15 cellular contexts compared by ENCODE assay signal in the genomic region with DNA sequence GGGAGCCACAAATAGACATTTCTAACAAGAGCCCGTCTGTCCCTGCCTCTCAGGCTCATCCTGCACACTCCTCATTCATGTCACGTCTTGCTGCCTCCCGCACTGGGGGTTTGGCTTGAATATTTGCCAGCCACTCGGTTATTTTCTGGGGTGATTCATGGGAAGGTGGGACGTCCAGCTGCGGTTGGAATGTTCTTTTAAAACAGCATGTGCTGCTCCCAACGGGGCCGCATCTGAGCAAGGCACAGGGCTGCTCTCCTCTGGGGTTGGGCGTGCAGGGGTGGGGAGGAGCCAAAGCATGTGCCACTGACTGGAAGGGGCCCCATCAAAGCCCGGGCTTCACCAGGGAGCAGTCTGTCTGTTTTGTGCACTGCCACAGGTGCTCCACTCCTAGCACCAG. TPM values are rescaled to one million over a fixed set of nuclear protein-coding genes. Genes with fewer than 3 reads are reported as not detected.
DNase-seq lines count a peak whose midpoint lies in the region; ATAC-seq, FAIRE-seq and TF ChIP-seq lines count a peak whose summit lies in the region.
"Had no signal": no experiment of that assay in that cellular context is flagged by ENCODE, and none has a peak within 500 bp of the region (broad histone marks: within the 10 kb centered on the region; RNA-seq: fewer than 3 reads in every experiment).

No MANE protein-coding gene starts in this region.

- H3K27me3 ChIP-seq in SK-N-SH (ENCODE audit: insufficient read depth) (no peaks in the 10 kb centered on the region), foreskin keratinocyte (no peaks in the 10 kb centered on the region)
- H3K27me3 ChIP-seq: upper lobe of left lung had no signal

- H3K9me3 Mint-ChIP-seq in activated CD4-positive, alpha-beta T cell treated with anti-CD3 and anti-CD28 coated beads, Interleukin-2, amount 10 ng/mL, durations not matched to agents 24 days and 14 days: no peaks in the 10 kb centered on the region
- H3K9me3 Mint-ChIP-seq: activated T-cell treated with anti-CD3 and anti-CD28 coated beads, Interleukin-2, amount 50 U/mL, for 24 hours had no signal

- no peaks in the 10 kb centered on the region for H3K9me3 ChIP-seq in SK-N-SH
- H3K9me3 ChIP-seq: upper lobe of left lung had no signal

- POLR2A ChIA-PET in SK-N-SH (lab: Yijun Ruan, JAX): no interaction called here

- intact Hi-C loops in activated CD4-positive, alpha-beta T cell treated with anti-CD3 and anti-CD28 coated beads, Interleukin-2, amount 10 ng/mL, durations not matched to agents 24 days and 14 days (cut with micrococcal nuclease): no loop called here

- H3K36me3 Mint-ChIP-seq in activated CD4-positive, alpha-beta T cell treated with anti-CD3 and anti-CD28 coated beads, Interleukin-2, amount 10 ng/mL, durations not matched to agents 24 days and 14 days (ENCODE audit: low read depth): no peaks in the 10 kb centered on the region

- no peaks in the 10 kb centered on the region for H4K20me1 ChIP-seq in SK-N-SH (ENCODE audit: insufficient read depth)

- CTCF ChIA-PET in SK-N-SH (lab: Yijun Ruan, JAX): interaction anchor here (0.9 to 2.7 kb wide), 2 partner anchors 15 to 177 kb away, joined by 3 to 9 read pairs; no protein-coding TSS in a partner anchor

- ATAC-seq in SK-N-SH treated with all-trans-retinoic acid at 6 μM for 48 hours (peak; percentile 60), foreskin keratinocyte (peak; percentile 97)

- H3K4me3 ChIP-seq in SK-N-SH (ENCODE audit: low read depth in 2 of 2, low read length in 1 of 2): no peak overlapping the region
- H3K4me3 ChIP-seq: upper lobe of left lung had no signal

- TF ChIP-seq EP300 in SK-N-SH (IDR thresholded peaks at IDR 0.05; ENCODE audit: borderline replicate concordance in 1 of 2, low read depth in 1 of 2, low read length in 1 of 2): no peak

- no peaks in the 10 kb centered on the region for H3K36me3 ChIP-seq in SK-N-SH (replicated peaks in 1 of 2; ENCODE audit: control insufficient read depth in 1 of 2, insufficient read depth in 2 of 2, low read length in 1 of 2)
- H3K36me3 ChIP-seq: upper lobe of left lung had no signal

- no peaks in the 10 kb centered on the region for H3K9me2 ChIP-seq in SK-N-SH

- no peak overlapping the region for H3K9ac ChIP-seq in SK-N-SH
- H3K9ac ChIP-seq: parathyroid adenoma had no signal

- no peak overlapping the region for H3K4me3 Mint-ChIP-seq in activated CD4-positive, alpha-beta T cell treated with anti-CD3 and anti-CD28 coated beads, Interleukin-2, amount 10 ng/mL, durations not matched to agents 24 days and 14 days
- H3K4me3 Mint-ChIP-seq: activated T-cell treated with anti-CD3 and anti-CD28 coated beads, Interleukin-2, amount 50 U/mL, for 24 hours had no signal

- no peak for TF ChIP-seq RAD21 in SK-N-SH (IDR thresholded peaks at IDR 0.05; ENCODE audit: low read length)

- TF ChIP-seq CTCF in SK-N-SH (IDR thresholded peaks at IDR 0.05) (no peak), foreskin keratinocyte (conservative IDR thresholded peaks at IDR 0.05) (no peak)

- H3K4me1 ChIP-seq in SK-N-SH (ENCODE audit: control insufficient read depth in 1 of 2, insufficient read depth in 2 of 2, low read depth in 1 of 2, low read length in 1 of 2) (no peaks in the 10 kb centered on the region), foreskin keratinocyte (peaks cover 4% of the 10 kb centered on the region)
- H3K4me1 ChIP-seq: parathyroid adenoma, upper lobe of left lung had no signal

- H3K27ac ChIP-seq in SK-N-SH (ENCODE audit: low read depth in 2 of 2, low read length in 1 of 2) (no peak overlapping the region), foreskin keratinocyte (no peak overlapping the region)
- H3K27ac ChIP-seq: HL-60, parathyroid adenoma, upper lobe of left lung had no signal

- peak; percentile 32 for FAIRE-seq in urothelium cell line (lab: Jason Lieb, UNC)

- H3K4me2 ChIP-seq in SK-N-SH: no peak overlapping the region

- no peaks in the 10 kb centered on the region for H3K4me1 Mint-ChIP-seq in activated CD4-positive, alpha-beta T cell treated with anti-CD3 and anti-CD28 coated beads, Interleukin-2, amount 10 ng/mL, durations not matched to agents 24 days and 14 days

- no peaks in the 10 kb centered on the region for H3F3A ChIP-seq in SK-N-SH (replicated peaks; ENCODE audit: insufficient read depth)

- H2AFZ ChIP-seq in SK-N-SH (ENCODE audit: low read depth): no peak overlapping the region
- H2AFZ ChIP-seq: parathyroid adenoma had no signal

- WGBS in SK-N-SH (ENCODE audit: low lambda C conversion rate): 48% methylated on average over 10 of the region's 10 CpGs

- no peak for DNase-seq in SK-N-SH
- DNase-seq in SW480 (ENCODE audit: low spot score): peak; percentile 57
- DNase-seq in foreskin keratinocyte: peak; percentile 85 to 94
- DNase-seq in urothelium cell line (ENCODE audit: low spot score): peak; percentile 79
- no peak for DNase-seq in activated CD4-positive, alpha-beta T cell treated with anti-CD3 and anti-CD28 coated beads, Interleukin-2, amount 10 ng/mL, durations not matched to agents 24 days and 14 days
- DNase-seq in germinal center (ENCODE audit: low spot score): no peak
- no peak for DNase-seq in stimulated activated naive CD4-positive, alpha-beta T cell (lab: John Stamatoyannopoulos, UW)
- DNase-seq: activated CD4-positive, CD25-positive, alpha-beta regulatory T cell treated with anti-CD3 and anti-CD28 coated beads, Interleukin-2, amount 50 U/mL, for 72 hours; activated T-cell treated with anti-CD3 and anti-CD28 coated beads, Interleukin-2, amount 50 U/mL, for 24 hours; DMS53; upper lobe of left lung had no signal

- peaks cover 7% of the 10 kb centered on the region for H3K27me3 Mint-ChIP-seq in activated CD4-positive, alpha-beta T cell treated with anti-CD3 and anti-CD28 coated beads, Interleukin-2, amount 10 ng/mL, durations not matched to agents 24 days and 14 days

- no peak overlapping the region for H3K27ac Mint-ChIP-seq in activated CD4-positive, alpha-beta T cell treated with anti-CD3 and anti-CD28 coated beads, Interleukin-2, amount 10 ng/mL, durations not matched to agents 24 days and 14 days
- H3K27ac Mint-ChIP-seq: activated T-cell treated with anti-CD3 and anti-CD28 coated beads, Interleukin-2, amount 50 U/mL, for 24 hours had no signal

- no peaks in the 10 kb centered on the region for H3K79me2 ChIP-seq in SK-N-SH (ENCODE audit: insufficient read depth)
- H3K79me2 ChIP-seq: parathyroid adenoma had no signal

TF ChIP-seq in SK-N-SH treated with all-trans-retinoic acid at 6 μM for 48 hours, 23 proteins besides CTCF, POLR2A, EP300 and RAD21:
- TF ChIP-seq, protein P1, sequence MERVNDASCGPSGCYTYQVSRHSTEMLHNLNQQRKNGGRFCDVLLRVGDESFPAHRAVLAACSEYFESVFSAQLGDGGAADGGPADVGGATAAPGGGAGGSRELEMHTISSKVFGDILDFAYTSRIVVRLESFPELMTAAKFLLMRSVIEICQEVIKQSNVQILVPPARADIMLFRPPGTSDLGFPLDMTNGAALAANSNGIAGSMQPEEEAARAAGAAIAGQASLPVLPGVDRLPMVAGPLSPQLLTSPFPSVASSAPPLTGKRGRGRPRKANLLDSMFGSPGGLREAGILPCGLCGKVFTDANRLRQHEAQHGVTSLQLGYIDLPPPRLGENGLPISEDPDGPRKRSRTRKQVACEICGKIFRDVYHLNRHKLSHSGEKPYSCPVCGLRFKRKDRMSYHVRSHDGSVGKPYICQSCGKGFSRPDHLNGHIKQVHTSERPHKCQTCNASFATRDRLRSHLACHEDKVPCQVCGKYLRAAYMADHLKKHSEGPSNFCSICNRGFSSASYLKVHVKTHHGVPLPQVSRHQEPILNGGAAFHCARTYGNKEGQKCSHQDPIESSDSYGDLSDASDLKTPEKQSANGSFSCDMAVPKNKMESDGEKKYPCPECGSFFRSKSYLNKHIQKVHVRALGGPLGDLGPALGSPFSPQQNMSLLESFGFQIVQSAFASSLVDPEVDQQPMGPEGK (CRISPR knock-in tag; IDR thresholded peaks at IDR 0.05; ENCODE audit: borderline replicate concordance): no peak

TF ChIP-seq in SK-N-SH, 30 proteins besides CTCF, POLR2A, EP300 and RAD21:
- TF ChIP-seq FOXM1 (IDR thresholded peaks at IDR 0.05; ENCODE audit: low read depth): no peak
- TF ChIP-seq, protein P2, sequence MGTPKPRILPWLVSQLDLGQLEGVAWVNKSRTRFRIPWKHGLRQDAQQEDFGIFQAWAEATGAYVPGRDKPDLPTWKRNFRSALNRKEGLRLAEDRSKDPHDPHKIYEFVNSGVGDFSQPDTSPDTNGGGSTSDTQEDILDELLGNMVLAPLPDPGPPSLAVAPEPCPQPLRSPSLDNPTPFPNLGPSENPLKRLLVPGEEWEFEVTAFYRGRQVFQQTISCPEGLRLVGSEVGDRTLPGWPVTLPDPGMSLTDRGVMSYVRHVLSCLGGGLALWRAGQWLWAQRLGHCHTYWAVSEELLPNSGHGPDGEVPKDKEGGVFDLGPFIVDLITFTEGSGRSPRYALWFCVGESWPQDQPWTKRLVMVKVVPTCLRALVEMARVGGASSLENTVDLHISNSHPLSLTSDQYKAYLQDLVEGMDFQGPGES (IDR thresholded peaks at IDR 0.05; ENCODE audit: low read depth, low read length): no peak

RNA-seq across cellular contexts. Expression of a gene that starts 25.9 kb away (rescaled TPM):
- 0.15 and 0.18 TPM in 2 replicates for polyA plus RNA-seq in SK-N-SH (2012; rRNA removed)
- polyA plus RNA-seq in SK-N-SH (2012; cell fraction: cytosol; rRNA removed): 0.04 and 0.08 TPM in 2 replicates
- polyA plus RNA-seq in SK-N-SH (2012; cell fraction: nucleus; rRNA removed): 0.29 and 0.39 TPM in 2 replicates
- total RNA-seq in foreskin keratinocyte: not detected in 2 replicates
- polyA plus RNA-seq in foreskin keratinocyte: not detected in 2 replicates
- total RNA-seq in activated CD4-positive, alpha-beta T cell treated with anti-CD3 and anti-CD28 coated beads, Interleukin-2, amount 10 ng/mL, durations not matched to agents 24 days and 14 days: not detected in 2 replicates
- polyA plus RNA-seq: AG04450 had no signal

Comparison
In these comparisons a context has a peak if more than half of its experiments do, and no peak if none do; other contexts are left out.
1. DNase-seq: peak in SW480 (single experiment), foreskin keratinocyte (2 of 2) and urothelium cell line (single experiment); none in SK-N-SH (single experiment), activated CD4-positive, alpha-beta T cell treated with anti-CD3 and anti-CD28 coated beads, Interleukin-2, amount 10 ng/mL, durations not matched to agents 24 days and 14 days (single experiment), germinal center (single experiment) and stimulated activated naive CD4-positive, alpha-beta T cell (0 of 6).